In genomic region chr5:94113-94892, GRCh38 we compare ENCODE assay signal across 22 cellular contexts. TPM values are rescaled to one million over a fixed set of nuclear protein-coding genes. Genes with fewer than 3 reads are reported as not detected.
"Had no signal": no experiment of that assay in that cellular context is flagged by ENCODE, and none has a peak within 500 bp of the region (broad histone marks: within the 10 kb centered on the region; RNA-seq: fewer than 3 reads in every experiment).

No MANE protein-coding gene starts in this region.

- ATAC-seq: left ventricle myocardium superior; naive thymus-derived CD4-positive, alpha-beta T cell had no signal

- H3K4me3 Mint-ChIP-seq: central memory CD8-positive, alpha-beta T cell; naive thymus-derived CD4-positive, alpha-beta T cell; stimulated activated naive CD8-positive, alpha-beta T cell treated with anti-CD3 and anti-CD28 coated beads, Interleukin-15, Interleukin-2, amounts not matched to agents 100 ng/mL and 50 ng/mL, for 24 hours had no signal

- H3K36me3 Mint-ChIP-seq: naive thymus-derived CD4-positive, alpha-beta T cell had no signal

- DNase-seq: activated CD4-positive, CD25-positive, alpha-beta regulatory T cell treated with anti-CD3 and anti-CD28 coated beads, Interleukin-2, amount 50 U/mL, for 72 hours; activated CD8-positive, alpha-beta memory T cell treated with anti-CD3 and anti-CD28 coated beads for 24 hours; activated CD8-positive, alpha-beta memory T cell treated with anti-CD3 and anti-CD28 coated beads, Interleukin-2, amount 50 U/mL, for 48 hours; activated effector memory CD4-positive, alpha-beta T cell treated with anti-CD3 and anti-CD28 coated beads, Interleukin-2, amount 50 U/mL, for 16 hours; activated naive CD4-positive, alpha-beta T cell treated with anti-CD3 and anti-CD28 coated beads, Interleukin-2, amount 50 U/mL, for 16 hours; activated T-cell treated with anti-CD3 and anti-CD28 coated beads, Interleukin-2, amount 50 U/mL, for 48 hours; aorta; brain microvascular endothelial cell; colonic mucosa; erythroblast; foreskin melanocyte; kidney glomerular epithelial cell; left ventricle myocardium superior; mesenchymal stem cell; naive thymus-derived CD4-positive, alpha-beta T cell; occipital lobe; stimulated activated CD4-positive, alpha-beta T cell treated with anti-CD3 and anti-CD28 coated beads, Interleukin-2, amount 100 ng/mL, for 24 hours; T-helper 1 cell; transverse colon had no signal

- H3K9me3 Mint-ChIP-seq: central memory CD8-positive, alpha-beta T cell; stimulated activated naive CD8-positive, alpha-beta T cell treated with anti-CD3 and anti-CD28 coated beads, Interleukin-15, Interleukin-2, amounts not matched to agents 100 ng/mL and 50 ng/mL, for 24 hours had no signal

- H3K4me3 ChIP-seq: colonic mucosa, suprapubic skin, transverse colon had no signal

- H3K27ac ChIP-seq: brain microvascular endothelial cell, colonic mucosa, suprapubic skin, transverse colon had no signal

- H3K4me1 ChIP-seq: colonic mucosa had no signal

- H3K36me3 ChIP-seq: brain microvascular endothelial cell, colonic mucosa, suprapubic skin, transverse colon had no signal

- H3K9me3 ChIP-seq: colonic mucosa, suprapubic skin, transverse colon had no signal

- H3K27ac Mint-ChIP-seq: naive thymus-derived CD4-positive, alpha-beta T cell; stimulated activated naive CD8-positive, alpha-beta T cell treated with anti-CD3 and anti-CD28 coated beads, Interleukin-15, Interleukin-2, amounts not matched to agents 100 ng/mL and 50 ng/mL, for 24 hours had no signal

RNA-seq across cellular contexts. Expression of gene PLEKHG4B, which starts 2.3 kb away (rescaled TPM):
- total RNA-seq: left ventricle myocardium superior had no signal
- polyA plus RNA-seq: naive thymus-derived CD4-positive, alpha-beta T cell had no signal
